Comparison of ENCODE assay signal across 10 cellular contexts in the genomic region with DNA sequence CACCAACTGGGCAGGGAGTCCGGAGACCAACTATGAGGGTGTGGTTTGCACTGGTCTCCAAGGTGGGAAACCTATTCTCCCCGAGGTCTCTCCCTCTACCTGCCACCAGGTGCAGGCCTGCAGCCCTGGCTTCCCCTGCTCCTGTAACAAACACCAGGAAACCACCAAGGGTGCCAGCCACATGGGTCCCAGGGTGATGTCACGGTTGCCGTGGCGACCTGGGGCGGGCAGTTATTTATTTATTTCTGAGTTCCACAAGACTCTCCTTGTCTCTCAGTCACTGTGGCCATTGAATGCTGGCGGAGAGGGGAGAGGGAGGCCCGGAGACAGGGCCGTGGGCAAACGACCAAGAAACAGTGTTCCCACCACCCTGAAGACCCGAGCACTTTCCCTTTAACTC. TPM values are rescaled to one million over a fixed set of nuclear protein-coding genes. Genes with fewer than 3 reads are reported as not detected.
DNase-seq lines count a peak whose midpoint lies in the region; ATAC-seq lines count a peak whose summit lies in the region.
"Had no signal": no experiment of that assay in that cellular context is flagged by ENCODE, and none has a peak within 500 bp of the region (broad histone marks: within the 10 kb centered on the region; RNA-seq: fewer than 3 reads in every experiment).

No MANE protein-coding gene starts in this region.

- no peak for ATAC-seq in GM19324 (IDR thresholded peaks at IDR 0.05; ENCODE audit: low FRiP score, unreplicated experiment)
- no peak for ATAC-seq in esophagus mucosa
- ATAC-seq in right cardiac atrium, result no peak

- intact Hi-C loops in right cardiac atrium (cut with DNase I), result no loop called here

- H3K4me1 ChIP-seq in right cardiac atrium (ENCODE audit: control insufficient read depth, insufficient read depth, low read length), result no peaks in the 10 kb centered on the region
- H3K4me1 ChIP-seq: prostate gland had no signal

- H3K9me3 ChIP-seq in right cardiac atrium (ENCODE audit: control insufficient read depth, low read length), result no peaks in the 10 kb centered on the region
- H3K9me3 ChIP-seq: prostate gland had no signal

- WGBS in right cardiac atrium, result 47% methylated on average over 11 of the region's 11 CpGs

- H3K27ac ChIP-seq in right cardiac atrium (ENCODE audit: low read length), result no peak overlapping the region
- H3K27ac ChIP-seq: prostate gland, VCaP had no signal

- no peaks in the 10 kb centered on the region for H3K27me3 ChIP-seq in right cardiac atrium (ENCODE audit: control insufficient read depth, insufficient read depth)

- H3K4me3 ChIP-seq in right cardiac atrium (ENCODE audit: low read length), result no peak overlapping the region
- H3K4me3 ChIP-seq: prostate gland had no signal

- DNase-seq in DMS53 (lab: John Stamatoyannopoulos, UW) (peak; percentile 98), NCI-H1092 treated with DMSO at 0.1 percent for 48 hours (lab: John Stamatoyannopoulos, UW) (peak; percentile 18), amygdala (lab: John Stamatoyannopoulos, UW) (peak in 55 of 56 donors; percentile 29 to 94 (median 80)), mucosa of gallbladder (ENCODE audit: low spot score) (peak; percentile 56), right cardiac atrium (no peak)
- DNase-seq in effector CD4-positive, alpha-beta T cell, result no peak

RNA-seq across cellular contexts. Expression of a gene that starts 27.1 kb away (rescaled TPM):
- total RNA-seq in mucosa of gallbladder (not detected), esophagus mucosa (not detected), right cardiac atrium (not detected)
- polyA plus RNA-seq in right cardiac atrium, result not detected

RNA-seq across cellular contexts. Expression of a gene that starts 48.4 kb away (rescaled TPM):
- total RNA-seq in mucosa of gallbladder, result 2.4 TPM
- 0.20 TPM for total RNA-seq in esophagus mucosa
- 10 to 100 TPM in 2 of 4 donors, 1 to 10 TPM in 2; 6.9 to 12.0 (median 9.4) TPM for total RNA-seq in right cardiac atrium
- 4.7 TPM for polyA plus RNA-seq in right cardiac atrium

Comparison
In these comparisons a context has a peak if more than half of its experiments do, and no peak if none do; other contexts are left out.
1. DNase-seq: peak in DMS53 (single experiment), NCI-H1092 treated with DMSO at 0.1 percent for 48 hours (single experiment), amygdala (55 of 56) and mucosa of gallbladder (single experiment); none in effector CD4-positive, alpha-beta T cell (single experiment) and right cardiac atrium (0 of 3).